Comparison of ENCODE assay signal across 28 cellular contexts in the genomic region with DNA sequence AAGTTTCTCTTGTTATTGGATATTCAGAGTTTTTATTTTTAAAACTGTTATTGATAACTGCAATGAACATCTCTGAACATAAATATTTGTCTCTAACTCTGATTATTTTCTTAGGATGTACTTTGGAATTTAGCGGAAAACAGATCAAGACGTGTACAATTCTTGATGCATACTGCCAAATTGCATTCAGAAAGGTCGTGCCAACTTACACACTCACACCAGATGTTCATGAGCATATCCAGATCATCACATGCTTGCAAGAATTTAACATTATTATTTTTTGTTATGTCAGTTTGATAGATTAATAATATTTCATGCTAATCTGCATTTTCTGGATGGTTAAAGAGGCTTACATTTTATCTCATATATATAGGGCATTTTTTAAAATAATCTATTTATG.
"Had no signal": no experiment of that assay in that cellular context is flagged by ENCODE, and none has a peak within 500 bp of the region (broad histone marks: within the 10 kb centered on the region; RNA-seq: fewer than 3 reads in every experiment).

No MANE protein-coding gene starts in this region.

- H3K9me3 ChIP-seq: left lung, lower lobe of right lung, pancreas, prostate gland, testis, thyroid gland, transverse colon, upper lobe of left lung had no signal

- ATAC-seq: left colon; left lung; lower lobe of right lung; naive thymus-derived CD8-positive, alpha-beta T cell; pancreas; right cardiac atrium; sciatic nerve; stimulated activated naive B cell treated with anti-CD40 and anti-IgM and Interleukin-4, amounts not matched to agents 10 μg/mL and 1 μg/mL and 100 μg/mL, for 72 hours; stimulated activated naive CD8-positive, alpha-beta T cell treated with anti-CD3 and anti-CD28 coated beads, Interleukin-15, Interleukin-2, amounts not matched to agents 100 U/mL and 50 U/mL, for 24 hours had no signal

- H3K4me1 ChIP-seq: left lung, pancreas, prostate gland, testis, thyroid gland, transverse colon, upper lobe of left lung had no signal

- H3K27me3 ChIP-seq: left lung, pancreas, stomach, testis, thyroid gland, transverse colon, upper lobe of left lung had no signal

- H3K4me3 ChIP-seq: left lung, lower lobe of right lung, pancreas, prostate gland, skin epidermis, stomach, testis, thyroid gland, transverse colon, upper lobe of left lung had no signal

- H3K36me3 ChIP-seq: left lung, lower lobe of right lung, pancreas, prostate gland, stomach, thyroid gland, transverse colon, upper lobe of left lung had no signal

- DNase-seq: hypothalamus; immature natural killer cell; kidney; left colon; left lung; lower lobe of right lung; mammary epithelial cell; mesenchymal stem cell; naive thymus-derived CD8-positive, alpha-beta T cell; nucleus accumbens; pancreas; posterior cingulate gyrus; retina; right cardiac atrium; stimulated activated CD4-positive, alpha-beta T cell treated with anti-CD3 and anti-CD28 coated beads, Interleukin-12 subunit alpha, Interleukin-12 subunit beta, amount 100 ng/mL, for 4 hours; stimulated activated CD4-positive, alpha-beta T cell treated with anti-CD3 and anti-CD28 coated beads, Interleukin-15, amount 100 ng/mL, for 24 hours; stimulated activated CD4-positive, alpha-beta T cell treated with anti-CD3 and anti-CD28 coated beads, Interleukin-2, amount 100 ng/mL, for 24 hours; stimulated activated CD4-positive, alpha-beta T cell treated with anti-CD3 and anti-CD28 coated beads, Interleukin-4, amount 100 ng/mL, for 1 hour; stimulated activated naive B cell treated with anti-CD40 and anti-IgM and Interleukin-4, amounts not matched to agents 10 μg/mL and 1 μg/mL and 100 μg/mL, for 72 hours; stimulated activated naive CD8-positive, alpha-beta T cell treated with anti-CD3 and anti-CD28 coated beads, Interleukin-15, Interleukin-2, amounts not matched to agents 100 U/mL and 50 U/mL, for 24 hours; stomach; testis; thyroid gland; transverse colon; upper lobe of left lung had no signal
